8 cellular contexts compared by ENCODE assay signal in the genomic region with DNA sequence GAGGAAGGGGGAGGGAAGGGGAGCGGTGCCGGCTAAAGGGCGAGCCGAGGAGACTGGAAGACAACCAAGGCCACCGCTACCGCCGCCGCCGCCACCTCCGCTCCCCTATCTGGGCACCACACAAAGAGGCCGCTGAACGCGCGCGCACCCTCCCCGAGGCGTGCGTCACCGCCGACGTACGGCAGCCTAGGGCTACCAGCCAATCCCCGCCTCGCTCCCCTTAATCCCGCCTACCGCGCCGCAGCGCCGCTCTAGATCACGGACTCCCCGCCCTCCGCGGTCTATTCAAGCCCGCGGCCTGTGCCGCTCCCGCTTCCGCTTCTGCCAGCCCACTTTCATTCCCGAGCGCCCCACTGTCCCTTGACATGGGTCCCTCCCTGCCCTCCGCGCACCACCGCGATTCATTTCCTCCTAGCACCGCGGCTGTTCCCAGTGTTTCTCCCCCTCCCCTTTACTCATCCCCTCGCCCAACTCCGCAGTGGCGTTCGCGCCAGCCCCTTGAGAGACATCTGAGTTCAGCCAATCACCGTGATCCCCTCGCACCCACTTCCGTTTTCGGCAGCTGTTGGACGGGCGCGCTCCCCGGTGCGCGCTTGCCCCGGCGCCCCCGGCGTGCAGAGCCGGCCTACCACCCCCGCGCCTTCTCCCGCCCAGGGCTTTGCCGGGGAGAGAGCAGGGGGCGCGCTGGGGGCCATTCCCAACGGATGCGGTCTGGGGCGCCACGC. TPM values are rescaled to one million over a fixed set of nuclear protein-coding genes. Genes with fewer than 3 reads are reported as not detected.
DNase-seq lines count a peak whose midpoint lies in the region; ATAC-seq and TF ChIP-seq lines count a peak whose summit lies in the region.

TSS of gene HNRNPA0 (minus strand) at position 128 of the 725 bp plus-strand sequence. CDS start 297 bp downstream, outside the sequence.

- no peak for TF ChIP-seq CTCF in kidney epithelial cell (IDR thresholded peaks at IDR 0.05; ENCODE audit: insufficient read depth, low read length, poor library complexity, severe bottlenecking)

- no peaks in the 10 kb centered on the region for H3K27me3 ChIP-seq in kidney epithelial cell (ENCODE audit: control insufficient read depth, insufficient read depth, low read length)

- no peaks in the 10 kb centered on the region for H3K36me3 ChIP-seq in kidney epithelial cell (ENCODE audit: control insufficient read depth, insufficient read depth, low read length)

- DNase-seq in AG20443 (ENCODE audit: low spot score), result peak; percentile 98
- DNase-seq in NCI-H460 (ENCODE audit: extremely low read depth, low read depth), result peak; percentile 96
- peak; percentile 98 for DNase-seq in activated CD4-positive, CD25-positive, alpha-beta regulatory T cell treated with anti-CD3 and anti-CD28 coated beads, Interleukin-2, amount 50 U/mL, for 72 hours
- DNase-seq in cerebellar nuclear complex (lab: John Stamatoyannopoulos, UW), result peak; percentile 10 to 87
- DNase-seq in kidney epithelial cell (ENCODE audit: low read depth), result peak; percentile 83
- DNase-seq in stimulated activated CD4-positive, alpha-beta T cell treated with anti-CD3 and anti-CD28 coated beads, Interleukin-15, amount 100 ng/mL, for 48 hours (ENCODE audit: low read depth in 2 of 2), result peak; percentile 94 to 95

- ATAC-seq in GM19043 (IDR thresholded peaks at IDR 0.05; ENCODE audit: low read depth, unreplicated experiment), result peak; percentile 73
- peak; percentile 68 for ATAC-seq in HG03378 (IDR thresholded peaks at IDR 0.05; ENCODE audit: unreplicated experiment)

- H3K4me3 ChIP-seq in kidney epithelial cell (ENCODE audit: low read depth, low read length), result peak within 1 kb of the TSS; percentile 74

RNA-seq across cellular contexts. Expression of gene HNRNPA0, which starts in this region (rescaled TPM):
- total RNA-seq in NCI-H460 (2014; rRNA removed; shearing (Covaris generic)), result 13.2 and 14.3 TPM in 2 replicates
- polyA plus RNA-seq in NCI-H460 (2014; cell fraction: nucleus; rRNA removed), result 9.5 and 12.0 TPM in 2 replicates
- 14.7 TPM in 2 replicates for total RNA-seq in kidney epithelial cell

Comparison
In these comparisons a context has a peak if more than half of its experiments do, and no peak if none do; other contexts are left out.
1. Peak in every context shown above with its lines: DNase-seq, ATAC-seq and H3K4me3 ChIP-seq.